ENCODE assay signal across 8 cellular contexts in the genomic region with DNA sequence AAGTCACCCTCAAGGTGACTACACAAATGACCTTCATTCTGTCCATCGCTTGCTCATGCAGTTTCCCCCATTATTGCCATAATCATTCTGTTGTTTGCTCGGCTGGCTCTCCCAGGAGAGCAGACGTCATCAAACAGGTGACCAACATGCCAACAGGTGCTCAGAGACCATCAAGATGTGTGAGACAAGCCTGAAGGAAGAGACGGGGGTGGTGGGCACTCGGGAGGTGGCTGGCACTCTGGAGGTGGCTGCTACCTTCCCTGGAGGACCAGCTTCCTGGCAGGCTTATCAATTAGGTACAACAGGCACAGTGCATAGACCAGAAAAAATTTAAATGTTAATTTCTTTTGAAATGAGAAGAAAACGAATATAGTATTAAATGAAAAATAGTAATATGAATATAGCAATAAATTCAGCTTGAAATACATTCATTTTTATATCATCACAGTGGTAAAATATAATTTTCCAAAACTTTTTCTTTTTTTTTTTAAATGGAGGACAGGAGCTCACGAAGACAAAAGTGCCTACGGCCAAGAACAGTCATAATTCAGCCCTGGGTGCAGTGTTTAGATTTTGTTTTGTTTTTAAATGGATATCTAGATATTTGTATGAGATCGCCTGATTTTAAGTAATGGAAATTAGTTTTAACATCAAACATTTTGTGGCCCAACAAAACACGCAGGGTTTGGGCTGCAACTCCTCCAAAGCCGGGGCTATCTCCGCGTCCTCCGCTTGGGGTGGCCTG. TPM values are rescaled to one million over a fixed set of nuclear protein-coding genes. Genes with fewer than 3 reads are reported as not detected.
DNase-seq lines count a peak whose midpoint lies in the region; ATAC-seq and TF ChIP-seq lines count a peak whose summit lies in the region.

No MANE protein-coding gene starts in this region.

- H3K9me3 ChIP-seq in MM.1S (replicated peaks; ENCODE audit: insufficient read depth, low read length): no peaks in the 10 kb centered on the region
- H3K9me3 ChIP-seq in iPS-18a (ENCODE audit: control insufficient read depth, low read depth, low read length): no peaks in the 10 kb centered on the region
- H3K9me3 ChIP-seq in smooth muscle cell (replicated peaks; ENCODE audit: low read depth): no peaks in the 10 kb centered on the region

- H3K9ac ChIP-seq in MM.1S (ENCODE audit: low read length): peak overlapping the region; percentile 82
- peak overlapping the region; percentile 36 for H3K9ac ChIP-seq in iPS-18a (ENCODE audit: low read length)
- H3K9ac ChIP-seq in smooth muscle cell (ENCODE audit: low read depth): peak overlapping the region; percentile 92

- peak overlapping the region; percentile 57 for H3K4me3 ChIP-seq in MM.1S (ENCODE audit: low read length)
- H3K4me3 ChIP-seq in iPS-18a (ENCODE audit: low read length): peak overlapping the region; percentile 89
- H3K4me3 ChIP-seq in smooth muscle cell: peak overlapping the region; percentile 62

- peaks cover 19% of the 10 kb centered on the region for H3F3A ChIP-seq in MM.1S (ENCODE audit: insufficient read depth, low read length)
- H3F3A ChIP-seq in smooth muscle cell (ENCODE audit: low read depth): no peaks in the 10 kb centered on the region

- peak overlapping the region; percentile 82 for H3K27ac Mint-ChIP-seq in activated T-helper 1 cell treated with anti-CD3 and anti-CD28 coated beads, Interleukin-12 subunit alpha, Interleukin-12 subunit beta, Interleukin-2, Interleukin-4 antibody, amounts not matched to agents 30 ng/mL and 10 ng/mL and 1 ng/mL, durations not matched to agents 14 hours and 24 hours and 36 hours

- H3K36me3 Mint-ChIP-seq in activated T-helper 1 cell treated with anti-CD3 and anti-CD28 coated beads, Interleukin-12 subunit alpha, Interleukin-12 subunit beta, Interleukin-2, Interleukin-4 antibody, amounts not matched to agents 30 ng/mL and 10 ng/mL and 1 ng/mL, durations not matched to agents 14 hours and 24 hours and 36 hours (ENCODE audit: low read depth): no peaks in the 10 kb centered on the region

- H3K4me1 ChIP-seq in MM.1S (ENCODE audit: low read length) (peaks cover 8% of the 10 kb centered on the region; the same call in 1 of the 2 replicates), iPS-18a (ENCODE audit: control insufficient read depth, low read depth, low read length) (no peaks in the 10 kb centered on the region), smooth muscle cell (ENCODE audit: low read depth) (peaks cover 6% of the 10 kb centered on the region)

- no peak for ATAC-seq in GM21619 (IDR thresholded peaks at IDR 0.05; ENCODE audit: unreplicated experiment)

- no peaks in the 10 kb centered on the region for H3K9me2 ChIP-seq in MM.1S (replicated peaks; ENCODE audit: insufficient read depth, low read length)

- DNase-seq in DMS153 (lab: John Stamatoyannopoulos, UW) (peak; percentile 52), MM.1S (peak; percentile 13), smooth muscle cell (lab: John Stamatoyannopoulos, UW; ENCODE audit: unreplicated experiment) (no peak), DMS114 treated with DMSO at 0.1 percent for 48 hours (lab: John Stamatoyannopoulos, UW; ENCODE audit: unreplicated experiment) (no peak)
- DNase-seq in activated T-helper 1 cell treated with anti-CD3 and anti-CD28 coated beads, Interleukin-12 subunit alpha, Interleukin-12 subunit beta, Interleukin-2, Interleukin-4 antibody, amounts not matched to agents 30 ng/mL and 10 ng/mL and 1 ng/mL, durations not matched to agents 14 hours and 24 hours and 36 hours (ENCODE audit: low spot score): no peak
- DNase-seq in NK-92 treated with Interleukin-12 subunit alpha and Interleukin-12 subunit beta, amount 100 ng/mL, for 24 hours (lab: John Stamatoyannopoulos, UW): no peak

- H2AFZ ChIP-seq in MM.1S (ENCODE audit: low read length): peak overlapping the region; percentile 47
- peak overlapping the region; percentile 75 for H2AFZ ChIP-seq in smooth muscle cell (ENCODE audit: low read depth)

- H3K79me2 ChIP-seq in MM.1S (ENCODE audit: low read length) (no peaks in the 10 kb centered on the region), smooth muscle cell (ENCODE audit: low read depth) (no peaks in the 10 kb centered on the region)

- no peaks in the 10 kb centered on the region for H4K20me1 ChIP-seq in MM.1S (ENCODE audit: insufficient read depth, low read length)
- no peaks in the 10 kb centered on the region for H4K20me1 ChIP-seq in smooth muscle cell (ENCODE audit: low read depth)

- H3K27ac ChIP-seq in MM.1S (ENCODE audit: low read length) (peak overlapping the region; percentile 73), iPS-18a (ENCODE audit: low read length) (no peak overlapping the region), smooth muscle cell (ENCODE audit: low read depth) (peak overlapping the region; percentile 92)

- H3K9me3 Mint-ChIP-seq in activated T-helper 1 cell treated with anti-CD3 and anti-CD28 coated beads, Interleukin-12 subunit alpha, Interleukin-12 subunit beta, Interleukin-2, Interleukin-4 antibody, amounts not matched to agents 30 ng/mL and 10 ng/mL and 1 ng/mL, durations not matched to agents 14 hours and 24 hours and 36 hours: no peaks in the 10 kb centered on the region

- peaks cover 20% of the 10 kb centered on the region for H3K4me1 Mint-ChIP-seq in activated T-helper 1 cell treated with anti-CD3 and anti-CD28 coated beads, Interleukin-12 subunit alpha, Interleukin-12 subunit beta, Interleukin-2, Interleukin-4 antibody, amounts not matched to agents 30 ng/mL and 10 ng/mL and 1 ng/mL, durations not matched to agents 14 hours and 24 hours and 36 hours (ENCODE audit: low read depth)

- H3K4me2 ChIP-seq in MM.1S (ENCODE audit: low read depth, low read length): peak overlapping the region; percentile 63
- H3K4me2 ChIP-seq in smooth muscle cell: peak overlapping the region; percentile 84

- intact Hi-C loops in activated T-helper 1 cell treated with anti-CD3 and anti-CD28 coated beads, Interleukin-12 subunit alpha, Interleukin-12 subunit beta, Interleukin-2, Interleukin-4 antibody, amounts not matched to agents 30 ng/mL and 10 ng/mL and 1 ng/mL, durations not matched to agents 14 hours and 24 hours and 36 hours (cut with micrococcal nuclease): loop anchor here (5.0 kb wide), 1 partner anchor 707 kb away; no protein-coding TSS in a partner anchor

- H3K27me3 ChIP-seq in MM.1S (replicated peaks; ENCODE audit: insufficient read depth, low read length) (no peaks in the 10 kb centered on the region), iPS-18a (ENCODE audit: control insufficient read depth, insufficient read depth, low read length) (peaks cover 11% of the 10 kb centered on the region), smooth muscle cell (ENCODE audit: low read depth) (no peaks in the 10 kb centered on the region)

- 37% methylated on average over 14 of the region's 14 CpGs for WGBS in smooth muscle cell (ENCODE audit: low lambda C conversion rate)

- H3K4me3 Mint-ChIP-seq in activated T-helper 1 cell treated with anti-CD3 and anti-CD28 coated beads, Interleukin-12 subunit alpha, Interleukin-12 subunit beta, Interleukin-2, Interleukin-4 antibody, amounts not matched to agents 30 ng/mL and 10 ng/mL and 1 ng/mL, durations not matched to agents 14 hours and 24 hours and 36 hours: peak overlapping the region; percentile 79

- peak; percentile 9 for TF ChIP-seq CTCF in MM.1S (IDR thresholded peaks at IDR 0.05; ENCODE audit: low read length)
- TF ChIP-seq CTCF in smooth muscle cell (IDR thresholded peaks at IDR 0.05; ENCODE audit: borderline replicate concordance, insufficient read depth, poor library complexity, severe bottlenecking): no peak

- peaks cover 24% of the 10 kb centered on the region for H3K27me3 Mint-ChIP-seq in activated T-helper 1 cell treated with anti-CD3 and anti-CD28 coated beads, Interleukin-12 subunit alpha, Interleukin-12 subunit beta, Interleukin-2, Interleukin-4 antibody, amounts not matched to agents 30 ng/mL and 10 ng/mL and 1 ng/mL, durations not matched to agents 14 hours and 24 hours and 36 hours (ENCODE audit: insufficient read depth)

- H3K36me3 ChIP-seq in MM.1S (replicated peaks; ENCODE audit: insufficient read depth, low read length) (no peaks in the 10 kb centered on the region), iPS-18a (ENCODE audit: control insufficient read depth, low read depth, low read length) (no peaks in the 10 kb centered on the region), smooth muscle cell (ENCODE audit: low read depth) (no peaks in the 10 kb centered on the region)

RNA-seq across cellular contexts. Expression of a gene that starts 16.9 kb away (rescaled TPM):
- 0.37 and 0.86 TPM in 2 replicates for total RNA-seq in activated T-helper 1 cell treated with anti-CD3 and anti-CD28 coated beads, Interleukin-12 subunit alpha, Interleukin-12 subunit beta, Interleukin-2, Interleukin-4 antibody, amounts not matched to agents 30 ng/mL and 10 ng/mL and 1 ng/mL, durations not matched to agents 14 hours and 24 hours and 36 hours
- total RNA-seq in smooth muscle cell: 4.5 and 7.1 TPM in 2 replicates
- polyA plus RNA-seq in smooth muscle cell: 10.2 and 10.3 TPM in 2 replicates

RNA-seq across cellular contexts. Expression of a gene that starts 45.4 kb away (rescaled TPM):
- total RNA-seq in activated T-helper 1 cell treated with anti-CD3 and anti-CD28 coated beads, Interleukin-12 subunit alpha, Interleukin-12 subunit beta, Interleukin-2, Interleukin-4 antibody, amounts not matched to agents 30 ng/mL and 10 ng/mL and 1 ng/mL, durations not matched to agents 14 hours and 24 hours and 36 hours: 0.12 and 0.21 TPM in 2 replicates
- total RNA-seq in smooth muscle cell: 0.54 TPM in 1 of 2 replicates, not detected in the other
- 2.2 and 2.6 TPM in 2 replicates for polyA plus RNA-seq in smooth muscle cell

Comparison
In these comparisons a context has a peak if more than half of its experiments do, and no peak if none do; other contexts are left out.
1. DNase-seq: peak in DMS153 (single experiment) and MM.1S (single experiment); none in activated T-helper 1 cell treated with anti-CD3 and anti-CD28 coated beads, Interleukin-12 subunit alpha, Interleukin-12 subunit beta, Interleukin-2, Interleukin-4 antibody, amounts not matched to agents 30 ng/mL and 10 ng/mL and 1 ng/mL, durations not matched to agents 14 hours and 24 hours and 36 hours (single experiment), smooth muscle cell (single experiment), DMS114 treated with DMSO at 0.1 percent for 48 hours (single experiment) and NK-92 treated with Interleukin-12 subunit alpha and Interleukin-12 subunit beta, amount 100 ng/mL, for 24 hours (single experiment).
2. H3K9ac ChIP-seq: peak in every context shown above with its lines; median percentile 92 in smooth muscle cell; 82 in MM.1S; 36 in iPS-18a.
3. Peak in every context shown above with its lines, with median percentiles within 50 percentile points of each other: H3K4me3 ChIP-seq.